Comparison of ENCODE assay signal across 16 cellular contexts in genomic region chr17:40958086-40958953, GRCh38. TPM values are rescaled to one million over a fixed set of nuclear protein-coding genes. Genes with fewer than 3 reads are reported as not detected.
A peak's percentile ranks its signal among the peaks of the same experiment; 100 is the strongest.
DNase-seq lines count a peak whose midpoint lies in the region; FAIRE-seq and TF ChIP-seq lines count a peak whose summit lies in the region.
"Had no signal": no experiment of that assay in that cellular context is flagged by ENCODE, and none has a peak within 500 bp of the region (broad histone marks: within the 10 kb centered on the region; RNA-seq: fewer than 3 reads in every experiment).

No MANE protein-coding gene starts in this region.

- H4K20me1 ChIP-seq in osteoblast (ENCODE audit: insufficient read depth, low read length), result no peaks in the 10 kb centered on the region

- TF ChIP-seq CTCF in esophagus squamous epithelium (IDR thresholded peaks at IDR 0.05) (no peak), osteoblast (IDR thresholded peaks at IDR 0.05; ENCODE audit: extremely low read depth, low read depth, low read length) (no peak)

- no peak for TF ChIP-seq POLR2A in esophagus squamous epithelium (IDR thresholded peaks at IDR 0.05)

- peak overlapping the region; percentile 5 to 63 (median 43) for H3K27ac ChIP-seq in esophagus squamous epithelium
- peak overlapping the region; percentile 98 for H3K27ac ChIP-seq in osteoblast (ENCODE audit: low read depth, low read length)
- H3K27ac ChIP-seq in caudate nucleus (ENCODE audit: low read depth, low read length), result no peak overlapping the region
- H3K27ac ChIP-seq: HL-60, psoas muscle had no signal

- no peak overlapping the region for H3K4me2 ChIP-seq in osteoblast (ENCODE audit: insufficient read depth, low read length)

- DNase-seq in DMS53 treated with DMSO at 0.1 percent for 48 hours (lab: John Stamatoyannopoulos, UW; ENCODE audit: unreplicated experiment) (peak; percentile 54), NCI-H526 treated with DMSO at 0.1 percent for 48 hours (lab: John Stamatoyannopoulos, UW) (peak; percentile 43), esophagus squamous epithelium (lab: John Stamatoyannopoulos, UW) (no peak), osteoblast (ENCODE audit: insufficient read length, low spot score, missing footprints) (no peak), activated gamma-delta T cell treated with Interleukin-2 at 50 U/mL for 16 hours (no peak), caudate nucleus (lab: John Stamatoyannopoulos, UW) (no peak), urothelium cell line (ENCODE audit: low spot score) (no peak)
- no peak for DNase-seq in stimulated activated CD8-positive, alpha-beta memory T cell treated with anti-CD3 and anti-CD28 coated beads, Interleukin-4, amount 100 ng/mL, for 48 hours
- DNase-seq: activated CD4-positive, CD25-positive, alpha-beta regulatory T cell treated with anti-CD3 and anti-CD28 coated beads, Interleukin-2, amount 50 U/mL, for 72 hours; activated CD8-positive, alpha-beta memory T cell treated with anti-CD3 and anti-CD28 coated beads, Interleukin-2, amount 50 U/mL, for 48 hours; DND-41; psoas muscle had no signal

- H3K4me1 ChIP-seq in esophagus squamous epithelium, result peaks cover 4 to 55% (median 21%) of the 10 kb centered on the region in 3 donors
- H3K4me1 ChIP-seq in osteoblast (ENCODE audit: insufficient read depth, low read length), result peaks cover 47% of the 10 kb centered on the region
- H3K4me1 ChIP-seq: psoas muscle had no signal

- no peaks in the 10 kb centered on the region for H3K79me2 ChIP-seq in osteoblast (ENCODE audit: insufficient read depth, low read length)

- FAIRE-seq in urothelium cell line (lab: Jason Lieb, UNC), result no peak

- H3K27me3 ChIP-seq in esophagus squamous epithelium (peaks cover 0 to 10% (median 0%) of the 10 kb centered on the region in 4 donors), osteoblast (ENCODE audit: insufficient read depth, low read length) (no peaks in the 10 kb centered on the region)

- H3K4me3 ChIP-seq in esophagus squamous epithelium, result no peak overlapping the region
- H3K4me3 ChIP-seq in osteoblast (ENCODE audit: insufficient read depth, low read length), result no peak overlapping the region
- H3K4me3 ChIP-seq: psoas muscle had no signal

- intact Hi-C loops in esophagus squamous epithelium (cut with DNase I), result no loop called here

- H3K9me3 ChIP-seq in esophagus squamous epithelium (no peaks in the 10 kb centered on the region), osteoblast (ENCODE audit: low read depth, low read length) (no peaks in the 10 kb centered on the region)
- H3K9me3 ChIP-seq: psoas muscle had no signal

- no peak overlapping the region for H2AFZ ChIP-seq in osteoblast (ENCODE audit: low read length)

- WGBS in esophagus squamous epithelium, 2 donors, result 69 to 71% methylated on average over 12 of the region's 12 CpGs

- H3K36me3 ChIP-seq in esophagus squamous epithelium (no peaks in the 10 kb centered on the region), osteoblast (ENCODE audit: insufficient read depth, low read length) (no peaks in the 10 kb centered on the region)

RNA-seq across cellular contexts. Expression of gene KRT39, which starts 8.4 kb away (rescaled TPM):
- not detected for total RNA-seq in esophagus squamous epithelium
- 0.36 TPM in 1 of 2 replicates, not detected in the other for total RNA-seq in osteoblast
- total RNA-seq: B cell, cerebellum, mononuclear cell, psoas muscle had no signal

RNA-seq across cellular contexts. Expression of gene KRT23, which starts 20.9 kb away (rescaled TPM):
- 10 to 100 TPM in 1 of 4 donors, 1 to 10 TPM in 2, under 1 TPM in 1; 0.38 to 19.6 (median 4.9) TPM for total RNA-seq in esophagus squamous epithelium
- total RNA-seq in osteoblast, result 0.36 and 0.59 TPM in 2 replicates
- total RNA-seq: B cell, cerebellum had no signal

RNA-seq across cellular contexts. Expression of gene KRT40, which starts 25.8 kb away (rescaled TPM):
- total RNA-seq in esophagus squamous epithelium (under 1 TPM in 1 of 4 donors, not detected in 3; 0.19 TPM), osteoblast (under 0.01 TPM in 1 of 2 replicates, not detected in the other)
- total RNA-seq: B cell, cerebellum, psoas muscle had no signal

RNA-seq across cellular contexts. Expression of gene KRTAP3-3, which starts 35.6 kb away (rescaled TPM):
- total RNA-seq in esophagus squamous epithelium, result not detected
- total RNA-seq in osteoblast, result not detected in 2 replicates
- total RNA-seq: B cell, cerebellum, psoas muscle had no signal

RNA-seq across cellular contexts. Expression of gene KRTAP3-2, which starts 41.4 kb away (rescaled TPM):
- total RNA-seq in esophagus squamous epithelium, result under 1 TPM in 1 of 4 donors, not detected in 3; 0.57 TPM
- total RNA-seq in osteoblast, result not detected in 2 replicates
- total RNA-seq: B cell, cerebellum, mononuclear cell, psoas muscle had no signal

Comparison
In these comparisons a context has a peak if more than half of its experiments do, and no peak if none do; other contexts are left out.
1. DNase-seq: peak in DMS53 treated with DMSO at 0.1 percent for 48 hours (single experiment) and NCI-H526 treated with DMSO at 0.1 percent for 48 hours (single experiment); none in esophagus squamous epithelium (single experiment), osteoblast (single experiment), activated gamma-delta T cell treated with Interleukin-2 at 50 U/mL for 16 hours (single experiment), caudate nucleus (0 of 61), urothelium cell line (single experiment) and stimulated activated CD8-positive, alpha-beta memory T cell treated with anti-CD3 and anti-CD28 coated beads, Interleukin-4, amount 100 ng/mL, for 48 hours (single experiment).